Comparison of ENCODE assay signal across 23 cellular contexts in the genomic region with DNA sequence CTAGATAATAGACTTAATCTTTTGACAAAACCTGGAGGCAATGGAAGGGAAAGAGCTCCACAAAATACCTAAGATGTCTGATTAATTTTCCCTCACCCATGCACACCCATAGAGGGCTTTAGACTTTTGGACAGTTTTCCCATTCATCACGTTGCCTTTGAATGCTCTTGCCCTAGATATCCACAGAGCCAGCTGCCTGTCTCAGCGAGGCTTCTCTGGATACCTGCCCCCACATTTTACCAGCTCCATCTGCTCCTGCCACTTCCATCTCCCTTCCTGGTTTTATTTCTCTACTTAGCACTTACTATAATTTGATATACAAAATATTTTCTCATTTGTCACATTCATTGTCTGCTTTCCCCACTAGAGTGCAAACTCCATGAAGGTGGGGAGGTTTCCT.
"Had no signal": no experiment of that assay in that cellular context is flagged by ENCODE, and none has a peak within 500 bp of the region (broad histone marks: within the 10 kb centered on the region; RNA-seq: fewer than 3 reads in every experiment).

No MANE protein-coding gene starts in this region.

- H3K9me3 ChIP-seq: breast epithelium, Peyer's patch, SJCRH30, SK-N-SH had no signal

- FAIRE-seq: colon had no signal

- ATAC-seq: activated CD8-positive, alpha-beta T cell treated with anti-CD3 and anti-CD28 coated beads for 36 hours had no signal

- H3K4me2 ChIP-seq: SK-N-SH had no signal

- H3K4me1 ChIP-seq: adrenal gland, breast epithelium, Peyer's patch, SJCRH30 had no signal

- H3K27ac ChIP-seq: adrenal gland, breast epithelium, Peyer's patch, SJCRH30, VCaP had no signal

- DNase-seq: activated CD4-positive, alpha-beta T cell treated with anti-CD3 and anti-CD28 coated beads for 4 hours; activated CD8-positive, alpha-beta memory T cell treated with anti-CD3 and anti-CD28 coated beads, Interleukin-2, amount 50 U/mL, for 4 hours; activated CD8-positive, alpha-beta T cell treated with anti-CD3 and anti-CD28 coated beads for 36 hours; activated gamma-delta T cell treated with Interleukin-2 at 50 U/mL for 16 hours; activated naive CD4-positive, alpha-beta T cell treated with anti-CD3 and anti-CD28 coated beads, Interleukin-2, amount 10 ng/mL, durations not matched to agents 7 days and 5 days; activated naive CD8-positive, alpha-beta T cell treated with anti-CD3 and anti-CD28 coated beads, Interleukin-2, amount 10 ng/mL, durations not matched to agents 7 days and 5 days; activated T-cell treated with anti-CD3 and anti-CD28 coated beads, Interleukin-2, amount 50 U/mL, for 72 hours; adrenal gland; Kasumi-1; NCI-H1048; NCI-H146; NCI-H187 treated with DMSO at 0.1 percent for 48 hours; NCI-H510A; NCI-H526 treated with DMSO at 0.1 percent for 48 hours; NK-92 treated with Interleukin-12 subunit alpha and Interleukin-12 subunit beta, amount 100 ng/mL, for 24 hours; Peyer's patch; Right ventricle myocardium superior; SJCRH30; SK-N-SH; T-helper 1 cell had no signal

- H3K36me3 ChIP-seq: adrenal gland, breast epithelium, Peyer's patch, SJCRH30 had no signal

- H3K27me3 ChIP-seq: adrenal gland, breast epithelium, Peyer's patch, SJCRH30 had no signal

- H3K4me3 ChIP-seq: adrenal gland, breast epithelium, Peyer's patch, SJCRH30 had no signal

- H3K9ac ChIP-seq: SK-N-SH had no signal
